In the genomic region with DNA sequence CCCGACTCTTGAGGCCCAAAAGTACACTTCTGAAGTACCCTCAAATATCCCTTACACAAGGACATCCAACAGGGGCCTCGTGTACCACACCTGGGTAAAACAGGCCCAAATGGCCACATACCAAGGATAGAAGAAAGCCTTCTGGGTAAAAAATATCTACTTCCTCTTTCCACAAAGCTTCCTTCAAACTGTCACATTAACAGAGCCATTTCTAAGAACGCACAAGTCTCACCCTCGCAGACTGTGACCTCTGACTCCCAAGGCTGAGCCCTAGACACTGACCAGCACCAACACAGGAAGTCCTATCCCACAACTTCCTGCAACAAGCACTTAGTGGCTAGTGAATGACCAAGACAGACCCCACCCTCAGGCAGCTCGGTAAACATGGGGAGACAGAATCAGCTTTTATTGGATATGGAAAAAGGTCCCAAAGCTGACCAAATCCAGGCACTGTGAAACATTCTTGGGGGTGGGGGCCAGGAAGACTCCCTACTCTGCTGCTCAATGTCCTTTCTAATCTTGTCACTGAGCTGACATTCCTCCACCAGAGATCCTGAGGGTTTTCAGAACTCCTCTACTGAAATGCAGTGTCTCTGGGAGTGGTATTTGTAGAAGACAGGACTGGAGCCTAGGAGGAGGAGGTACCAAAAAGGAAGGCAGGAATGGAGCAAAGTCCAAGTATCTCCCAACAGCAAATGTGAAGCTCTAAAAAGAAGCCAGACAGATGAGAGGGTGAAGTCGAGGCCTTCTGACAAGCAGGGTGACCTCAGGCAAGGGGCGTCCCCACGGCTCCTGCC, we compare ENCODE assay signal across 1 cellular context.
TF ChIP-seq lines count a peak whose summit lies in the region.

No MANE protein-coding gene starts in this region.

TF ChIP-seq in H1, 55 proteins besides CTCF, POLR2A, EP300 and RAD21:
- TF ChIP-seq TBP (IDR thresholded peaks at IDR 0.05; ENCODE audit: low read depth, low read length) (no peak), HDAC2 (IDR thresholded peaks at IDR 0.05; ENCODE audit: borderline replicate concordance in 1 of 2, low read depth in 2 of 2, low read length in 2 of 2) (no peak), BACH1 (IDR thresholded peaks at IDR 0.05; ENCODE audit: low read length) (no peak), TEAD4 (IDR thresholded peaks at IDR 0.05; ENCODE audit: low read depth, low read length) (0 out of 2 replicates have a peak, but pooled peaks have one; percentile 12), TAF1 (IDR thresholded peaks at IDR 0.05; ENCODE audit: low read depth, low read length) (no peak)
